ENCODE assay signal across 1 cellular context in the genomic region with DNA sequence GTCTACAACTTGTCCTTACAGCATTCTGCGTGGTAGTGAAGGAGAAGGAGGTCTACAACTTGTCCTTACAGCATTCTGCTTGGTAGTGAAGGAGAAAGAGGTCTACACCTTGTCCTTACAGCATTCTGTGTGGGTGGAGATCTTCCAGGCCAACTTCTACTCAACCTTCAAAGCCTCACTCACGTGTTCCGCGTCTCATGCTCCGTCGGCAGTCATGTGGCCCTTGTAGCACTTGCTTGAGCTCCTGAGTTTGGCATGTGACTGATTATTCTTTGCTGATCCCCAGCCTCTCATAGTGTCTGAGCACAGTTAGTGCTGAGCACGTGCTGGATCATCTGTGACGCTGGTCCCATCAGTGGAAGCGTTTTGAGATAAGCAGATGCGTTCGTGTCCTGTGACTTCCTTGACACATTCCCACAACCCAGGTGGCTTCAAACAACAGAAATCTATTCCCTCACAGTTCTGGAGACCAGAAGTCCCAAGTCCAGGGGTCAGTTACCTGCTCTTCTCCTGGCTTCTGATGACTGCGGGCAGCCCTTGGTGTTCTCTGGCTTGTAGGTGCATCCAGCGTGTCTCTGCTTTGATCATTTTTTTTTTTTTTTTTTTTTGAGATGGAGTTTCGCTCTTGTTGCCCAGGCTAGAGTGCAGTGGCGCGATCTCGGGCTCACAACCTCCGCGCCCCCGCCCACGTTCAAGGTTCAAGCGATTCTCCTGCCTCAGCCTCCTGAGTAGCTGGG.
TF ChIP-seq lines count a peak whose summit lies in the region.

No MANE protein-coding gene starts in this region.

TF ChIP-seq in HepG2, 621 proteins besides CTCF, POLR2A, EP300 and RAD21 (continued from another document):
- TF ChIP-seq, protein P1, sequence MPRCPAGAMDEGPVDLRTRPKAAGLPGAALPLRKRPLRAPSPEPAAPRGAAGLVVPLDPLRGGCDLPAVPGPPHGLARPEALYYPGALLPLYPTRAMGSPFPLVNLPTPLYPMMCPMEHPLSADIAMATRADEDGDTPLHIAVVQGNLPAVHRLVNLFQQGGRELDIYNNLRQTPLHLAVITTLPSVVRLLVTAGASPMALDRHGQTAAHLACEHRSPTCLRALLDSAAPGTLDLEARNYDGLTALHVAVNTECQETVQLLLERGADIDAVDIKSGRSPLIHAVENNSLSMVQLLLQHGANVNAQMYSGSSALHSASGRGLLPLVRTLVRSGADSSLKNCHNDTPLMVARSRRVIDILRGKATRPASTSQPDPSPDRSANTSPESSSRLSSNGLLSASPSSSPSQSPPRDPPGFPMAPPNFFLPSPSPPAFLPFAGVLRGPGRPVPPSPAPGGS (CRISPR knock-in tag; IDR thresholded peaks at IDR 0.05) = peak; percentile 90; the same call in 1 of the 2 replicates
- TF ChIP-seq ZNF782 (CRISPR knock-in tag; IDR thresholded peaks at IDR 0.05; ENCODE audit: borderline replicate concordance) (no peak), ZNF607 (CRISPR knock-in tag; IDR thresholded peaks at IDR 0.05; ENCODE audit: borderline replicate concordance) (peak; percentile 18; the same call in 1 of the 2 replicates), ZNF136 (CRISPR knock-in tag; IDR thresholded peaks at IDR 0.05; ENCODE audit: low read depth) (no peak; the same call in 1 of the 2 replicates), GATAD2A (CRISPR knock-in tag; IDR thresholded peaks at IDR 0.05) (peak; percentile 67), ZFYVE20 (CRISPR knock-in tag; IDR thresholded peaks at IDR 0.05; ENCODE audit: borderline replicate concordance, low read depth) (no peak), THAP7 (CRISPR knock-in tag; IDR thresholded peaks at IDR 0.05) (no peak), SOX5 (CRISPR knock-in tag; IDR thresholded peaks at IDR 0.05; ENCODE audit: borderline replicate concordance) (peak; percentile 75), ZNF597 (CRISPR knock-in tag; IDR thresholded peaks at IDR 0.05) (no peak), ZNF883 (CRISPR knock-in tag; IDR thresholded peaks at IDR 0.05; ENCODE audit: not compliant biosample characterization) (peak; percentile 79), ZNF777 (CRISPR knock-in tag; IDR thresholded peaks at IDR 0.05) (0 out of 2 replicates have a peak, but pooled peaks have one; percentile 40), POLR2AphosphoS5 (IDR thresholded peaks at IDR 0.05; ENCODE audit: low read depth, low read length) (no peak), NR2F2 (IDR thresholded peaks at IDR 0.05; ENCODE audit: borderline replicate concordance, low read depth) (peak; percentile 39; the same call in 1 of the 2 replicates), ZNF75D (CRISPR knock-in tag; IDR thresholded peaks at IDR 0.05; ENCODE audit: borderline replicate concordance) (no peak), ZBTB44 (CRISPR knock-in tag; IDR thresholded peaks at IDR 0.05) (no peak; the same call in 1 of the 2 replicates), SMYD3 (CRISPR knock-in tag; IDR thresholded peaks at IDR 0.05) (peak; percentile 77; the same call in 1 of the 2 replicates), FOSL2 (CRISPR knock-in tag; IDR thresholded peaks at IDR 0.05) (peak; percentile 35; the same call in 1 of the 2 replicates), ARNT (IDR thresholded peaks at IDR 0.05) (no peak), ZMAT3 (CRISPR knock-in tag; conservative IDR thresholded peaks at IDR 0.05) (peak; percentile 85; the same call in 1 of the 2 replicates), MED13 (CRISPR knock-in tag; IDR thresholded peaks at IDR 0.05) (no peak), MED1 (CRISPR knock-in tag; IDR thresholded peaks at IDR 0.05) (peak; percentile 44), ZNF354B (CRISPR knock-in tag; IDR thresholded peaks at IDR 0.05) (no peak), MED8 (CRISPR knock-in tag; IDR thresholded peaks at IDR 0.05; ENCODE audit: insufficient replicate concordance) (no peak), PATZ1 (CRISPR knock-in tag; IDR thresholded peaks at IDR 0.05) (peak; percentile 60), ZNF660 (CRISPR knock-in tag; IDR thresholded peaks at IDR 0.05; ENCODE audit: borderline replicate concordance, low read depth) (no peak)
- TF ChIP-seq, protein P2, sequence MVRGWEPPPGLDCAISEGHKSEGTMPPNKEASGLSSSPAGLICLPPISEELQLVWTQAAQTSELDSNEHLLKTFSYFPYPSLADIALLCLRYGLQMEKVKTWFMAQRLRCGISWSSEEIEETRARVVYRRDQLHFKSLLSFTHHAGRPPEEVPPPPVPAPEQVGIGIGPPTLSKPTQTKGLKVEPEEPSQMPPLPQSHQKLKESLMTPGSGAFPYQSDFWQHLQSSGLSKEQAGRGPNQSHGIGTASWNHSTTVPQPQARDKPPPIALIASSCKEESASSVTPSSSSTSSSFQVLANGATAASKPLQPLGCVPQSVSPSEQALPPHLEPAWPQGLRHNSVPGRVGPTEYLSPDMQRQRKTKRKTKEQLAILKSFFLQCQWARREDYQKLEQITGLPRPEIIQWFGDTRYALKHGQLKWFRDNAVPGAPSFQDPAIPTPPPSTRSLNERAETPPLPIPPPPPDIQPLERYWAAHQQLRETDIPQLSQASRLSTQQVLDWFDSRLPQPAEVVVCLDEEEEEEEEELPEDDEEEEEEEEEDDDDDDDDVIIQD (CRISPR knock-in tag; IDR thresholded peaks at IDR 0.05; ENCODE audit: low read depth) = no peak
- TF ChIP-seq, protein P3, sequence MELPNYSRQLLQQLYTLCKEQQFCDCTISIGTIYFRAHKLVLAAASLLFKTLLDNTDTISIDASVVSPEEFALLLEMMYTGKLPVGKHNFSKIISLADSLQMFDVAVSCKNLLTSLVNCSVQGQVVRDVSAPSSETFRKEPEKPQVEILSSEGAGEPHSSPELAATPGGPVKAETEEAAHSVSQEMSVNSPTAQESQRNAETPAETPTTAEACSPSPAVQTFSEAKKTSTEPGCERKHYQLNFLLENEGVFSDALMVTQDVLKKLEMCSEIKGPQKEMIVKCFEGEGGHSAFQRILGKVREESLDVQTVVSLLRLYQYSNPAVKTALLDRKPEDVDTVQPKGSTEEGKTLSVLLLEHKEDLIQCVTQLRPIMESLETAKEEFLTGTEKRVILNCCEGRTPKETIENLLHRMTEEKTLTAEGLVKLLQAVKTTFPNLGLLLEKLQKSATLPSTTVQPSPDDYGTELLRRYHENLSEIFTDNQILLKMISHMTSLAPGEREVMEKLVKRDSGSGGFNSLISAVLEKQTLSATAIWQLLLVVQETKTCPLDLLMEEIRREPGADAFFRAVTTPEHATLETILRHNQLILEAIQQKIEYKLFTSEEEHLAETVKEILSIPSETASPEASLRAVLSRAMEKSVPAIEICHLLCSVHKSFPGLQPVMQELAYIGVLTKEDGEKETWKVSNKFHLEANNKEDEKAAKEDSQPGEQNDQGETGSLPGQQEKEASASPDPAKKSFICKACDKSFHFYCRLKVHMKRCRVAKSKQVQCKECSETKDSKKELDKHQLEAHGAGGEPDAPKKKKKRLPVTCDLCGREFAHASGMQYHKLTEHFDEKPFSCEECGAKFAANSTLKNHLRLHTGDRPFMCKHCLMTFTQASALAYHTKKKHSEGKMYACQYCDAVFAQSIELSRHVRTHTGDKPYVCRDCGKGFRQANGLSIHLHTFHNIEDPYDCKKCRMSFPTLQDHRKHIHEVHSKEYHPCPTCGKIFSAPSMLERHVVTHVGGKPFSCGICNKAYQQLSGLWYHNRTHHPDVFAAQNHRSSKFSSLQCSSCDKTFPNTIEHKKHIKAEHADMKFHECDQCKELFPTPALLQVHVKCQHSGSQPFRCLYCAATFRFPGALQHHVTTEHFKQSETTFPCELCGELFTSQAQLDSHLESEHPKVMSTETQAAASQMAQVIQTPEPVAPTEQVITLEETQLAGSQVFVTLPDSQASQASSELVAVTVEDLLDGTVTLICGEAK (IDR thresholded peaks at IDR 0.05) = no peak
- TF ChIP-seq, protein P3 (CRISPR knock-in tag; IDR thresholded peaks at IDR 0.05) = peak; percentile 43; the same call in 1 of the 2 replicates
